Comparison of ENCODE assay signal across 19 cellular contexts in the genomic region with DNA sequence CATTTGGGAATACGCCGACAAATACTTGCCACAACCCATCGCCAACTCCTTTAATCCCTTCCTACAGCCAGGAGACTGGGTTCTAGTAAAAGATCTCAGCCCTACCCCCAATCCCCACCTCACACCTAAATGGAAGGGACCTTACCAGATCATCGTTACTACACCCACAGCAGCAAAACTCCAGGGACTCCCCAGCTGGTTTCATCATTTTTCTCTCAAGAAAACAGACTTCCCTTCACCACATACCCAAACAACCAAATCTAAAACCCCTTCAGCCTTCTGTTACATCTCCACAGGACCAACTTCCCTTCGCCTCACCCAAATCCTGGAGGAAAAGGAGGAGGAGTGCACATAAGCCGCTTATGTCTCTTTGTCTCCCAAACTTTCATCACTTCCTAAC. TPM values are rescaled to one million over a fixed set of nuclear protein-coding genes. Genes with fewer than 3 reads are reported as not detected.
DNase-seq lines count a peak whose midpoint lies in the region; ATAC-seq and TF ChIP-seq lines count a peak whose summit lies in the region.
"Had no signal": no experiment of that assay in that cellular context is flagged by ENCODE, and none has a peak within 500 bp of the region (broad histone marks: within the 10 kb centered on the region; RNA-seq: fewer than 3 reads in every experiment).

No MANE protein-coding gene starts in this region.

- no peak overlapping the region for H3K27ac Mint-ChIP-seq in glutamatergic neuron (ENCODE audit: unreplicated experiment)
- H3K27ac Mint-ChIP-seq: CD14-positive monocyte; CD4-positive, alpha-beta memory T cell had no signal

- no peaks in the 10 kb centered on the region for H3K9me3 ChIP-seq in neutrophil
- H3K9me3 ChIP-seq: BE2C had no signal

- H3K4me3 ChIP-seq in HL-60 (replicated peaks; ENCODE audit: insufficient read depth, low read length) (no peak overlapping the region), neutrophil (ENCODE audit: low read depth in 1 of 2, low read length in 1 of 2) (peak overlapping the region; percentile 29 to 31)
- H3K4me3 ChIP-seq: HAP-1 had no signal

- H3K4me1 ChIP-seq in neutrophil (ENCODE audit: control insufficient read depth in 1 of 2, insufficient read depth in 1 of 2, low read depth in 1 of 2, low read length in 1 of 2) = peaks cover 64 to 66% of the 10 kb centered on the region in 2 experiments
- H3K4me1 ChIP-seq: BE2C, HAP-1 had no signal

- H3K27me3 ChIP-seq in HL-60 (ENCODE audit: insufficient read depth, poor library complexity, severe bottlenecking) (no peaks in the 10 kb centered on the region), neutrophil (no peaks in the 10 kb centered on the region)
- H3K27me3 ChIP-seq: BE2C had no signal

- H3K9me3 Mint-ChIP-seq in glutamatergic neuron (ENCODE audit: unreplicated experiment) = no peaks in the 10 kb centered on the region
- H3K9me3 Mint-ChIP-seq: CD4-positive, alpha-beta memory T cell had no signal

- peak; percentile 14 for DNase-seq in cardiac septum (ENCODE audit: low spot score)
- DNase-seq in left cardiac atrium = no peak
- DNase-seq in HL-60 (ENCODE audit: low read depth in 1 of 2, low spot score in 1 of 2) = peak; percentile 60 to 67
- peak; percentile 31 for DNase-seq in SKM-1 (lab: John Stamatoyannopoulos, UW; ENCODE audit: unreplicated experiment)
- no peak for DNase-seq in NCI-H774 (lab: John Stamatoyannopoulos, UW)
- DNase-seq in NCI-H1092 (lab: John Stamatoyannopoulos, UW) = no peak
- no peak for DNase-seq in glutamatergic neuron
- DNase-seq: ACHN; BE2C; CD4-positive, alpha-beta memory T cell; DMS153; DMS79; GDM1 had no signal

- H3K27ac ChIP-seq in HL-60 (replicated peaks) = peak overlapping the region; percentile 82
- H3K27ac ChIP-seq in neutrophil = peak overlapping the region; percentile 86

- no peaks in the 10 kb centered on the region for H3K4me1 Mint-ChIP-seq in glutamatergic neuron (ENCODE audit: low read depth, unreplicated experiment)
- H3K4me1 Mint-ChIP-seq: CD4-positive, alpha-beta memory T cell had no signal

- no peak overlapping the region for H3K4me3 Mint-ChIP-seq in glutamatergic neuron (ENCODE audit: unreplicated experiment)
- H3K4me3 Mint-ChIP-seq: CD14-positive monocyte; CD4-positive, alpha-beta memory T cell had no signal

- no peaks in the 10 kb centered on the region for H3K36me3 ChIP-seq in neutrophil
- H3K36me3 ChIP-seq: BE2C, HAP-1 had no signal

- TF ChIP-seq CTCF in HL-60 (IDR thresholded peaks at IDR 0.05; ENCODE audit: insufficient read depth, low read length) (no peak), neutrophil (IDR thresholded peaks at IDR 0.05) (no peak), glutamatergic neuron (IDR thresholded peaks at IDR 0.05; ENCODE audit: partially characterized antibody, unreplicated experiment) (no peak)

- intact Hi-C loops in cardiac septum (cut with DNase I) (no loop called here), left cardiac atrium (cut with DNase I) (loop anchor here in 1 of 2 donors (10.0 kb wide), 1 partner anchor 168 kb away; no protein-coding TSS in a partner anchor)

- peaks cover 21% of the 10 kb centered on the region for H3K36me3 Mint-ChIP-seq in glutamatergic neuron (ENCODE audit: unreplicated experiment)
- H3K36me3 Mint-ChIP-seq: CD4-positive, alpha-beta memory T cell had no signal

- no peaks in the 10 kb centered on the region for H3K27me3 Mint-ChIP-seq in glutamatergic neuron (ENCODE audit: unreplicated experiment)

- no peak for ATAC-seq in left cardiac atrium

RNA-seq across cellular contexts. Expression of a gene that starts 23.7 kb away (rescaled TPM):
- total RNA-seq in cardiac septum (1.5 TPM), left cardiac atrium (1 to 10 TPM; 2.0 to 3.8 TPM), glutamatergic neuron (ENCODE audit: unreplicated experiment) (0.64 TPM)
- total RNA-seq: Daoy, H1, HT1080 had no signal

RNA-seq across cellular contexts. Expression of a gene that starts 35.8 kb away (rescaled TPM):
- total RNA-seq in cardiac septum = 23.0 TPM
- total RNA-seq in left cardiac atrium = 10 to 100 TPM; 18.8 to 40.6 TPM
- total RNA-seq in glutamatergic neuron (ENCODE audit: unreplicated experiment) = 0.76 TPM

Comparison
In these comparisons a context has a peak if more than half of its experiments do, and no peak if none do; other contexts are left out.
1. DNase-seq: peak in cardiac septum (single experiment), HL-60 (2 of 2) and SKM-1 (single experiment); none in left cardiac atrium (single experiment), NCI-H774 (single experiment), NCI-H1092 (single experiment) and glutamatergic neuron (single experiment).
2. RNA of a gene that starts 35.8 kb away (total RNA-seq): 18.8 to 40.6 TPM in left cardiac atrium and 23.0 TPM in cardiac septum (single experiment); 0.76 TPM in glutamatergic neuron (single experiment); every median in the first group is over 10 times any median in the second.